In the genomic region with DNA sequence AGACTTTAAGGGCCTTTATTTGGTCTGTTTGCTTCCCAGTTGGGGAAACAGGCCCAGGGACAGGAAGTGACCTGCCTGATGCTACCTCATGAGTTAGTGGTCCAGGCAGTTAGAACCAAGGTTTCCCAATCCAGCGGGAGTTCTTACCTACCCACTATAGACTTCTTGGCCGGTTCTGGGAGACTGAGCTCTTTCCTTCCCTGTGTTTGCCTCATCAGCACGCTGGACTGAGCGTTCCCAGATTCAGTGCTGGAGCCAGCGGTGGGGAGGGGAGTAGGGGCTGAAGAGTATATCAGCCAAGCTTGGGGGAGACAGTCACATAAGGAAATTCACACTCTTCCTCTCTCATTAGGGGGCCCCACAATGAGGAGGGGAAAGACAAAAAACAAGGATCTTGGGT, we compare ENCODE assay signal across 26 cellular contexts. TPM values are rescaled to one million over a fixed set of nuclear protein-coding genes. Genes with fewer than 3 reads are reported as not detected.
DNase-seq lines count a peak whose midpoint lies in the region; ATAC-seq and TF ChIP-seq lines count a peak whose summit lies in the region.
"Had no signal": no experiment of that assay in that cellular context is flagged by ENCODE, and none has a peak within 500 bp of the region (broad histone marks: within the 10 kb centered on the region; RNA-seq: fewer than 3 reads in every experiment).

No MANE protein-coding gene starts in this region.

- no peak for ATAC-seq in activated T-helper 17 cell treated with anti-CD3 and anti-CD28 coated beads, Interleukin-2, amount 50 U/mL, for 72 hours (replicated peaks)
- ATAC-seq: naive thymus-derived CD8-positive, alpha-beta T cell; T-cell had no signal

- intact Hi-C loops in esophagus muscularis mucosa (cut with DNase I): no loop called here
- intact Hi-C loops in thyroid gland (cut with DNase I): no loop called here
- intact Hi-C loops in activated T-helper 2 cell treated with anti-CD3 and anti-CD28 coated beads, Interferon-gamma antibody, Interleukin-2, Interleukin-4, amounts not matched to agents 10 μg/mL and 5 μg/mL and 100 μg/mL, durations not matched to agents 14 hours and 24 hours and 36 hours (cut with micrococcal nuclease): no loop called here

- DNase-seq in esophagus muscularis mucosa (ENCODE audit: extremely low spot score) (no peak), neural crest cell (ENCODE audit: low read depth, low spot score) (no peak), thyroid gland (no peak), NCI-H2171 treated with DMSO at 0.1 percent for 48 hours (lab: John Stamatoyannopoulos, UW) (no peak)
- DNase-seq in stimulated activated CD4-positive, alpha-beta T cell treated with anti-CD3 and anti-CD28 coated beads, Interleukin-4, amount 100 ng/mL, for 1 hour: no peak
- DNase-seq in activated T-helper 2 cell treated with anti-CD3 and anti-CD28 coated beads, Interferon-gamma antibody, Interleukin-2, Interleukin-4, amounts not matched to agents 10 μg/mL and 5 μg/mL and 100 μg/mL, durations not matched to agents 14 hours and 24 hours and 36 hours (ENCODE audit: low spot score): no peak
- DNase-seq: activated CD4-positive, alpha-beta T cell treated with anti-CD3 and anti-CD28 coated beads, Interleukin-2, amount 10 ng/mL, durations not matched to agents 24 days and 14 days; activated effector memory CD4-positive, alpha-beta T cell treated with anti-CD3 and anti-CD28 coated beads, Interleukin-2, amount 50 U/mL, for 16 hours; activated naive CD8-positive, alpha-beta T cell treated with anti-CD3 and anti-CD28 coated beads for 36 hours; central memory CD4-positive, alpha-beta T cell; DMS153; KG1; MG63; naive thymus-derived CD8-positive, alpha-beta T cell; NCI-H1105 treated with DMSO at 0.1 percent for 48 hours; NCI-H1930; occipital lobe; OCI-M1; psoas muscle; stimulated activated naive CD4-positive, alpha-beta T cell treated with Interleukin-2 at 50 U/mL for 16 hours; T-cell had no signal

- H3K9me3 ChIP-seq in esophagus muscularis mucosa: no peaks in the 10 kb centered on the region
- no peaks in the 10 kb centered on the region for H3K9me3 ChIP-seq in thyroid gland
- H3K9me3 ChIP-seq: BLaER1, MG63, psoas muscle, tibial nerve had no signal

- TF ChIP-seq POLR2A in esophagus muscularis mucosa (IDR thresholded peaks at IDR 0.05; ENCODE audit: low read depth) (no peak), thyroid gland (IDR thresholded peaks at IDR 0.05) (no peak)

- H3K36me3 Mint-ChIP-seq in neural crest cell (ENCODE audit: low read depth): no peaks in the 10 kb centered on the region
- H3K36me3 Mint-ChIP-seq in activated T-helper 17 cell treated with anti-CD3 and anti-CD28 coated beads, Interleukin-2, amount 50 U/mL, for 72 hours (ENCODE audit: low read depth): no peaks in the 10 kb centered on the region
- no peaks in the 10 kb centered on the region for H3K36me3 Mint-ChIP-seq in activated T-helper 2 cell treated with anti-CD3 and anti-CD28 coated beads, Interferon-gamma antibody, Interleukin-2, Interleukin-4, amounts not matched to agents 10 μg/mL and 5 μg/mL and 100 μg/mL, durations not matched to agents 14 hours and 24 hours and 36 hours (ENCODE audit: low read depth)
- H3K36me3 Mint-ChIP-seq: activated naive CD8-positive, alpha-beta T cell treated with anti-CD3 and anti-CD28 coated beads for 36 hours; naive thymus-derived CD8-positive, alpha-beta T cell; T-cell had no signal

- peaks cover 45% of the 10 kb centered on the region for H3K4me1 Mint-ChIP-seq in neural crest cell
- no peaks in the 10 kb centered on the region for H3K4me1 Mint-ChIP-seq in activated T-helper 17 cell treated with anti-CD3 and anti-CD28 coated beads, Interleukin-2, amount 50 U/mL, for 72 hours
- no peaks in the 10 kb centered on the region for H3K4me1 Mint-ChIP-seq in activated T-helper 2 cell treated with anti-CD3 and anti-CD28 coated beads, Interferon-gamma antibody, Interleukin-2, Interleukin-4, amounts not matched to agents 10 μg/mL and 5 μg/mL and 100 μg/mL, durations not matched to agents 14 hours and 24 hours and 36 hours (ENCODE audit: low read depth)
- H3K4me1 Mint-ChIP-seq: activated CD4-positive, alpha-beta T cell treated with anti-CD3 and anti-CD28 coated beads, Interleukin-2, amount 10 ng/mL, durations not matched to agents 24 days and 14 days had no signal

- H3K4me3 ChIP-seq in esophagus muscularis mucosa (no peak overlapping the region), thyroid gland (replicated peaks in 1 of 3) (no peak overlapping the region)
- H3K4me3 ChIP-seq: BLaER1, MG63, psoas muscle, tibial nerve had no signal

- H3K4me1 ChIP-seq in esophagus muscularis mucosa (peaks cover 98 to 100% (median 100%) of the 10 kb centered on the region in 4 donors), thyroid gland (peaks cover 58 to 87% of the 10 kb centered on the region in 2 donors)

- H3K9me3 Mint-ChIP-seq in neural crest cell: no peaks in the 10 kb centered on the region
- no peaks in the 10 kb centered on the region for H3K9me3 Mint-ChIP-seq in activated T-helper 17 cell treated with anti-CD3 and anti-CD28 coated beads, Interleukin-2, amount 50 U/mL, for 72 hours
- no peaks in the 10 kb centered on the region for H3K9me3 Mint-ChIP-seq in activated T-helper 2 cell treated with anti-CD3 and anti-CD28 coated beads, Interferon-gamma antibody, Interleukin-2, Interleukin-4, amounts not matched to agents 10 μg/mL and 5 μg/mL and 100 μg/mL, durations not matched to agents 14 hours and 24 hours and 36 hours
- H3K9me3 Mint-ChIP-seq: activated CD4-positive, alpha-beta T cell treated with anti-CD3 and anti-CD28 coated beads, Interleukin-2, amount 10 ng/mL, durations not matched to agents 24 days and 14 days; activated naive CD8-positive, alpha-beta T cell treated with anti-CD3 and anti-CD28 coated beads for 36 hours; naive thymus-derived CD8-positive, alpha-beta T cell; T-cell had no signal

- H3K27ac ChIP-seq in angular gyrus (ENCODE audit: low read depth, low read length) (peak overlapping the region; percentile 1), esophagus muscularis mucosa (replicated peaks in 1 of 4) (peak overlapping the region; percentile 73 to 85 (median 82)), thyroid gland (peak overlapping the region; percentile 61 to 70 (median 61))
- H3K27ac ChIP-seq: BLaER1, RWPE1 had no signal

- peak overlapping the region; percentile 64 for H3K27ac Mint-ChIP-seq in neural crest cell (ENCODE audit: unreplicated experiment)
- no peak overlapping the region for H3K27ac Mint-ChIP-seq in activated T-helper 17 cell treated with anti-CD3 and anti-CD28 coated beads, Interleukin-2, amount 50 U/mL, for 72 hours
- H3K27ac Mint-ChIP-seq in activated T-helper 2 cell treated with anti-CD3 and anti-CD28 coated beads, Interferon-gamma antibody, Interleukin-2, Interleukin-4, amounts not matched to agents 10 μg/mL and 5 μg/mL and 100 μg/mL, durations not matched to agents 14 hours and 24 hours and 36 hours: no peak overlapping the region
- H3K27ac Mint-ChIP-seq: activated CD4-positive, alpha-beta T cell treated with anti-CD3 and anti-CD28 coated beads, Interleukin-2, amount 10 ng/mL, durations not matched to agents 24 days and 14 days; activated naive CD8-positive, alpha-beta T cell treated with anti-CD3 and anti-CD28 coated beads for 36 hours; naive thymus-derived CD8-positive, alpha-beta T cell; T-cell had no signal

- TF ChIP-seq CTCF in esophagus muscularis mucosa (IDR thresholded peaks at IDR 0.05) (no peak), neural crest cell (conservative IDR thresholded peaks at IDR 0.05) (no peak), thyroid gland (IDR thresholded peaks at IDR 0.05) (peak in 1 of 6 experiments; percentile 0)

- WGBS in esophagus muscularis mucosa: 60% methylated on average over 5 of the region's 5 CpGs
- 61 to 71% methylated on average over 5 of the region's 5 CpGs for WGBS in thyroid gland, 2 donors

- H3K36me3 ChIP-seq in esophagus muscularis mucosa (peaks cover 0 to 54% (median 18%) of the 10 kb centered on the region in 4 donors), thyroid gland (peaks cover 0 to 3% of the 10 kb centered on the region in 2 donors)
- H3K36me3 ChIP-seq: BLaER1 had no signal

- H3K4me3 Mint-ChIP-seq in neural crest cell: no peak overlapping the region
- H3K4me3 Mint-ChIP-seq in activated T-helper 17 cell treated with anti-CD3 and anti-CD28 coated beads, Interleukin-2, amount 50 U/mL, for 72 hours: no peak overlapping the region
- H3K4me3 Mint-ChIP-seq in activated T-helper 2 cell treated with anti-CD3 and anti-CD28 coated beads, Interferon-gamma antibody, Interleukin-2, Interleukin-4, amounts not matched to agents 10 μg/mL and 5 μg/mL and 100 μg/mL, durations not matched to agents 14 hours and 24 hours and 36 hours (ENCODE audit: low read depth): no peak overlapping the region
- H3K4me3 Mint-ChIP-seq: activated CD4-positive, alpha-beta T cell treated with anti-CD3 and anti-CD28 coated beads, Interleukin-2, amount 10 ng/mL, durations not matched to agents 24 days and 14 days; activated naive CD8-positive, alpha-beta T cell treated with anti-CD3 and anti-CD28 coated beads for 36 hours; naive thymus-derived CD8-positive, alpha-beta T cell; T-cell had no signal

- no peaks in the 10 kb centered on the region for H3K27me3 Mint-ChIP-seq in neural crest cell (ENCODE audit: low read depth)
- peaks cover 6% of the 10 kb centered on the region for H3K27me3 Mint-ChIP-seq in activated T-helper 17 cell treated with anti-CD3 and anti-CD28 coated beads, Interleukin-2, amount 50 U/mL, for 72 hours
- no peaks in the 10 kb centered on the region for H3K27me3 Mint-ChIP-seq in activated T-helper 2 cell treated with anti-CD3 and anti-CD28 coated beads, Interferon-gamma antibody, Interleukin-2, Interleukin-4, amounts not matched to agents 10 μg/mL and 5 μg/mL and 100 μg/mL, durations not matched to agents 14 hours and 24 hours and 36 hours (ENCODE audit: low read depth)
- H3K27me3 Mint-ChIP-seq: activated CD4-positive, alpha-beta T cell treated with anti-CD3 and anti-CD28 coated beads, Interleukin-2, amount 10 ng/mL, durations not matched to agents 24 days and 14 days; activated naive CD8-positive, alpha-beta T cell treated with anti-CD3 and anti-CD28 coated beads for 36 hours; T-cell had no signal

- no peaks in the 10 kb centered on the region for H3K27me3 ChIP-seq in esophagus muscularis mucosa
- H3K27me3 ChIP-seq in thyroid gland: no peaks in the 10 kb centered on the region
- H3K27me3 ChIP-seq: BLaER1, MG63, tibial nerve had no signal

- no peak for TF ChIP-seq EP300 in esophagus muscularis mucosa (IDR thresholded peaks at IDR 0.05)

RNA-seq across cellular contexts. Expression of a gene that starts 27.1 kb away (rescaled TPM):
- total RNA-seq in esophagus muscularis mucosa: 100 to 1,000 TPM; 566 to 898 (median 683) TPM
- total RNA-seq in neural crest cell: 20.7 and 21.6 TPM in 2 replicates
- total RNA-seq in thyroid gland: 100 to 1,000 TPM; 424 to 772 (median 543) TPM
- total RNA-seq in activated T-helper 17 cell treated with anti-CD3 and anti-CD28 coated beads, Interleukin-2, amount 50 U/mL, for 72 hours: not detected
- total RNA-seq in activated T-helper 2 cell treated with anti-CD3 and anti-CD28 coated beads, Interferon-gamma antibody, Interleukin-2, Interleukin-4, amounts not matched to agents 10 μg/mL and 5 μg/mL and 100 μg/mL, durations not matched to agents 14 hours and 24 hours and 36 hours: 0.05 TPM in 1 of 2 replicates, not detected in the other
- total RNA-seq: activated CD4-positive, alpha-beta T cell treated with anti-CD3 and anti-CD28 coated beads, Interleukin-2, amount 10 ng/mL, durations not matched to agents 24 days and 14 days had no signal

Comparison
In these comparisons a context has a peak if more than half of its experiments do, and no peak if none do; other contexts are left out.
1. H3K27ac ChIP-seq: peak in every context shown above with its lines; median percentile 82 in esophagus muscularis mucosa; 61 in thyroid gland; 1 in angular gyrus.
2. RNA of a gene that starts 27.1 kb away (total RNA-seq): 566 to 898 TPM in esophagus muscularis mucosa, 424 to 772 TPM in thyroid gland and 20.7 to 21.6 TPM in neural crest cell; 0.05 TPM in activated T-helper 2 cell treated with anti-CD3 and anti-CD28 coated beads, Interferon-gamma antibody, Interleukin-2, Interleukin-4, amounts not matched to agents 10 μg/mL and 5 μg/mL and 100 μg/mL, durations not matched to agents 14 hours and 24 hours and 36 hours and not detected in activated T-helper 17 cell treated with anti-CD3 and anti-CD28 coated beads, Interleukin-2, amount 50 U/mL, for 72 hours; every median in the first group is over 10 times any median in the second.